Comparison of ENCODE assay signal across 1 cellular context in the genomic region with DNA sequence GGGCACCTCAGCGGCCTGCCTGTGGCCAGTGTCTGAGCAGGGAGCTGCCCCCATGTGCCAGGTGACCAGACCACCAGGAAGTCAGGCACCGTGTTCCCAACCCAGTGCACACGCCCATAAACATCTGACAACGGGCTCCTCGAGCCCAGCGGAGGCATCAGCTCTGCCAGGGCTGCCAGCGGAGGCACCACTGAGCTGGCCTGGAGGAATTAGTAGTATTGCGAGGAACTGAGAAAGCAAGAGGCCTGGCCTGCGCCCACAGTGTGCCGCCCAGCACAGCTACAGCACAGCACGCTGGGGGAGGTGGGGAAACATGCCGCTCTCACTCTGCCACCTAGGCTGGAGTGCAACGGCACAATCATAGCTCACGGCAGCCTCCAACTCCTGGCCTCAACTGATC.
TF ChIP-seq lines count a peak whose summit lies in the region.

No MANE protein-coding gene starts in this region.

TF ChIP-seq in HepG2, 621 proteins besides CTCF, POLR2A, EP300 and RAD21:
- no peak for TF ChIP-seq ZNF83 (CRISPR knock-in tag; IDR thresholded peaks at IDR 0.05; ENCODE audit: borderline replicate concordance)
- 0 out of 2 replicates have a peak, but pooled peaks have one; percentile 28 for TF ChIP-seq HNRNPL (IDR thresholded peaks at IDR 0.05; ENCODE audit: low read depth, low read length)
- TF ChIP-seq REST (IDR thresholded peaks at IDR 0.05; ENCODE audit: borderline replicate concordance in 1 of 2, low read depth in 1 of 2, low read length in 2 of 2): no peak
- no peak for TF ChIP-seq PBX2 (CRISPR knock-in tag; IDR thresholded peaks at IDR 0.05)
- TF ChIP-seq E2F1 (CRISPR knock-in tag; IDR thresholded peaks at IDR 0.05): no peak
- no peak for TF ChIP-seq FOXP1 (IDR thresholded peaks at IDR 0.05)
- TF ChIP-seq FOXP1 (CRISPR knock-in tag; IDR thresholded peaks at IDR 0.05): no peak
- peak; percentile 22 for TF ChIP-seq AGO2 (optimal IDR thresholded peaks at IDR 0.05; ENCODE audit: low read depth, low read length)
- TF ChIP-seq, protein P1, sequence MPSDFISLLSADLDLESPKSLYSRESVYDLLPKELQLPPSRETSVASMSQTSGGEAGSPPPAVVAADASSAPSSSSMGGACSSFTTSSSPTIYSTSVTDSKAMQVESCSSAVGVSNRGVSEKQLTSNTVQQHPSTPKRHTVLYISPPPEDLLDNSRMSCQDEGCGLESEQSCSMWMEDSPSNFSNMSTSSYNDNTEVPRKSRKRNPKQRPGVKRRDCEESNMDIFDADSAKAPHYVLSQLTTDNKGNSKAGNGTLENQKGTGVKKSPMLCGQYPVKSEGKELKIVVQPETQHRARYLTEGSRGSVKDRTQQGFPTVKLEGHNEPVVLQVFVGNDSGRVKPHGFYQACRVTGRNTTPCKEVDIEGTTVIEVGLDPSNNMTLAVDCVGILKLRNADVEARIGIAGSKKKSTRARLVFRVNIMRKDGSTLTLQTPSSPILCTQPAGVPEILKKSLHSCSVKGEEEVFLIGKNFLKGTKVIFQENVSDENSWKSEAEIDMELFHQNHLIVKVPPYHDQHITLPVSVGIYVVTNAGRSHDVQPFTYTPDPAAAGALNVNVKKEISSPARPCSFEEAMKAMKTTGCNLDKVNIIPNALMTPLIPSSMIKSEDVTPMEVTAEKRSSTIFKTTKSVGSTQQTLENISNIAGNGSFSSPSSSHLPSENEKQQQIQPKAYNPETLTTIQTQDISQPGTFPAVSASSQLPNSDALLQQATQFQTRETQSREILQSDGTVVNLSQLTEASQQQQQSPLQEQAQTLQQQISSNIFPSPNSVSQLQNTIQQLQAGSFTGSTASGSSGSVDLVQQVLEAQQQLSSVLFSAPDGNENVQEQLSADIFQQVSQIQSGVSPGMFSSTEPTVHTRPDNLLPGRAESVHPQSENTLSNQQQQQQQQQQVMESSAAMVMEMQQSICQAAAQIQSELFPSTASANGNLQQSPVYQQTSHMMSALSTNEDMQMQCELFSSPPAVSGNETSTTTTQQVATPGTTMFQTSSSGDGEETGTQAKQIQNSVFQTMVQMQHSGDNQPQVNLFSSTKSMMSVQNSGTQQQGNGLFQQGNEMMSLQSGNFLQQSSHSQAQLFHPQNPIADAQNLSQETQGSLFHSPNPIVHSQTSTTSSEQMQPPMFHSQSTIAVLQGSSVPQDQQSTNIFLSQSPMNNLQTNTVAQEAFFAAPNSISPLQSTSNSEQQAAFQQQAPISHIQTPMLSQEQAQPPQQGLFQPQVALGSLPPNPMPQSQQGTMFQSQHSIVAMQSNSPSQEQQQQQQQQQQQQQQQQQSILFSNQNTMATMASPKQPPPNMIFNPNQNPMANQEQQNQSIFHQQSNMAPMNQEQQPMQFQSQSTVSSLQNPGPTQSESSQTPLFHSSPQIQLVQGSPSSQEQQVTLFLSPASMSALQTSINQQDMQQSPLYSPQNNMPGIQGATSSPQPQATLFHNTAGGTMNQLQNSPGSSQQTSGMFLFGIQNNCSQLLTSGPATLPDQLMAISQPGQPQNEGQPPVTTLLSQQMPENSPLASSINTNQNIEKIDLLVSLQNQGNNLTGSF (CRISPR knock-in tag; IDR thresholded peaks at IDR 0.05): no peak
- no peak for TF ChIP-seq MXD1 (CRISPR knock-in tag; IDR thresholded peaks at IDR 0.05)
- TF ChIP-seq MYNN (CRISPR knock-in tag; IDR thresholded peaks at IDR 0.05; ENCODE audit: low read depth): no peak
